Comparison of ENCODE assay signal across 24 cellular contexts in genomic region chr1:219401723-219402431, GRCh38.
"Had no signal": no experiment of that assay in that cellular context is flagged by ENCODE, and none has a peak within 500 bp of the region (broad histone marks: within the 10 kb centered on the region; RNA-seq: fewer than 3 reads in every experiment).

No MANE protein-coding gene starts in this region.

- H3K9me3 ChIP-seq: Peyer's patch had no signal

- H3K4me2 ChIP-seq: PC-9 had no signal

- ATAC-seq: Right ventricle myocardium inferior, SK-N-SH treated with all-trans-retinoic acid at 6 μM for 48 hours had no signal

- H3K4me3 ChIP-seq: MG63, PC-9, Peyer's patch, SJCRH30 had no signal

- DNase-seq: IMR-90, Karpas-422, KG1, MG63, NCI-H1092, NCI-H1105 treated with DMSO at 0.1 percent for 48 hours, NCI-H1417 treated with DMSO at 0.1 percent for 48 hours, NCI-H146, NCI-H1694 treated with DMSO at 0.1 percent for 48 hours, NCI-H1930, NCI-H2081, NCI-H2107, NCI-H2227 treated with DMSO at 0.1 percent for 48 hours, NCI-H524, NCI-H526 treated with DMSO at 0.1 percent for 48 hours, NCI-H82, PC-9, Peyer's patch, SHP77 treated with DMSO at 0.1 percent for 48 hours, SJCRH30, T-helper 1 cell had no signal

- H3K27ac ChIP-seq: HL-60, PC-9, Peyer's patch, SJCRH30 had no signal

- H3K27me3 ChIP-seq: MG63, Peyer's patch, SJCRH30 had no signal

- H2AFZ ChIP-seq: PC-9 had no signal

- H3K36me3 ChIP-seq: MG63, Peyer's patch, SJCRH30 had no signal

- H3K4me1 ChIP-seq: Peyer's patch, SJCRH30 had no signal
